10 cellular contexts compared by ENCODE assay signal in the genomic region with DNA sequence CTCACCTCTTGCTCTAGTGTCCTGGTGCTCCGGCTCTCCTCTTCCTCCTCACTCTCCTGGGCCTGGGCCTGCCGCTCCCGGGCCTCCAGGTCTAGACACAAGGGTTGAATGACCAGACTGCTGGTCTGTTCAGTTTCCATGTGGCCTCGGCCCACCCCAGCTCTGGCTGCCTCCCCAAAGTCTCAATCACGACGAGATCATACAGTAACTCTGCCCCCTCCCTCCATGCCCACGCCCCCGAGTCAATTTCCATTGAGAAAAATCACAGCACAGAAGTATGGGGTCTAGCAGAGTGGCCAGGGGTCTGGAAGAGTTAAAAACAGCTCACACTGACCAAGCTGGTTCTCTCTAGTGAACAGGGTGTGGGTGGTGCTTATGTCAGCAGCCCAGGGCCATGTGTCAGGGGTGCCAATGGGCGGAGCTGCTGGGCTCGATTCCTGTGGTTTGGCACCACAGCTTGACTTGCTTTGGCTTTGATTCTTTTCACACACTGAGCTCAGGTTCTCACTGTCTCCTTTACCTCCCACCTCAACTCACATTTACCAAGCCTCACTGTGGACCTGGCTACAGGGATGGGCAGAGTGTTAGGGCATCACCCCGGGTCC. TPM values are rescaled to one million over a fixed set of nuclear protein-coding genes. Genes with fewer than 3 reads are reported as not detected.
A peak's percentile ranks its signal among the peaks of the same experiment; 100 is the strongest.
DNase-seq lines count a peak whose midpoint lies in the region; ATAC-seq and FAIRE-seq lines count a peak whose summit lies in the region.
"Had no signal": no experiment of that assay in that cellular context is flagged by ENCODE, and none has a peak within 500 bp of the region (broad histone marks: within the 10 kb centered on the region; RNA-seq: fewer than 3 reads in every experiment).

No MANE protein-coding gene starts in this region.

- peaks cover 6% of the 10 kb centered on the region for H3K4me1 Mint-ChIP-seq in T-helper 17 cell

- H3K9me3 ChIP-seq in T-helper 17 cell (ENCODE audit: control insufficient read depth, low read length, poor library complexity, severe bottlenecking), result no peaks in the 10 kb centered on the region
- H3K9me3 ChIP-seq: A549 had no signal

- DNase-seq in NK-92 treated with Interleukin-12 subunit alpha and Interleukin-12 subunit beta, amount 100 ng/mL, for 24 hours (lab: John Stamatoyannopoulos, UW), result peak; percentile 55
- DNase-seq in NK-92 (lab: John Stamatoyannopoulos, UW; ENCODE audit: unreplicated experiment), result no peak
- no peak for DNase-seq in T-helper 17 cell
- DNase-seq in fibroblast of gingiva (ENCODE audit: low read depth), result peak; percentile 77
- DNase-seq in stimulated activated CD8-positive, alpha-beta memory T cell treated with anti-CD3 and anti-CD28 coated beads, Interleukin-15, amount 100 ng/mL, for 4 hours (ENCODE audit: low read depth in 2 of 2), result peak; percentile 28 to 40
- no peak for DNase-seq in HTR-8/SVneo (ENCODE audit: insufficient read length, low spot score)
- no peak for DNase-seq in cortex of kidney (lab: John Stamatoyannopoulos, UW)
- DNase-seq: dorsolateral prefrontal cortex had no signal

- no peak for FAIRE-seq in HTR-8/SVneo (lab: Jason Lieb, UNC)
- FAIRE-seq: A549 had no signal

- H3K27me3 Mint-ChIP-seq in T-helper 17 cell, result no peaks in the 10 kb centered on the region

- no peak overlapping the region for H3K4me3 Mint-ChIP-seq in T-helper 17 cell

- H3K36me3 Mint-ChIP-seq in T-helper 17 cell (ENCODE audit: low read depth), result peaks cover 9% of the 10 kb centered on the region

- no peak overlapping the region for H3K27ac Mint-ChIP-seq in T-helper 17 cell

- ATAC-seq in T-helper 17 cell (peak; percentile 59), GM18873 (IDR thresholded peaks at IDR 0.05; ENCODE audit: low FRiP score, unreplicated experiment) (no peak)
- ATAC-seq: A549 had no signal

RNA-seq across cellular contexts. Expression of gene C15orf62, which starts 6.9 kb away (rescaled TPM):
- 1 to 10 TPM in 1 of 2 donors, under 1 TPM in 1; 0.89 to 1.2 TPM for total RNA-seq in T-helper 17 cell

RNA-seq across cellular contexts. Expression of gene GCHFR, which starts 12.8 kb away (rescaled TPM):
- total RNA-seq in T-helper 17 cell, result 10 to 100 TPM; 16.4 to 20.5 TPM

RNA-seq across cellular contexts. Expression of gene RMDN3, which starts 21.6 kb away (rescaled TPM):
- 10 to 100 TPM; 31.4 to 33.1 TPM for total RNA-seq in T-helper 17 cell

RNA-seq across cellular contexts. Expression of gene ZFYVE19, which starts 30.2 kb away (rescaled TPM):
- total RNA-seq in T-helper 17 cell, result 10 to 100 TPM; 19.5 to 22.7 TPM

RNA-seq across cellular contexts. Expression of gene DNAJC17, which starts 30.6 kb away (rescaled TPM):
- total RNA-seq in T-helper 17 cell, result 10 to 100 TPM; 24.1 to 27.7 TPM

Comparison
In these comparisons a context has a peak if more than half of its experiments do, and no peak if none do; other contexts are left out.
1. DNase-seq: peak in NK-92 treated with Interleukin-12 subunit alpha and Interleukin-12 subunit beta, amount 100 ng/mL, for 24 hours (single experiment), fibroblast of gingiva (single experiment) and stimulated activated CD8-positive, alpha-beta memory T cell treated with anti-CD3 and anti-CD28 coated beads, Interleukin-15, amount 100 ng/mL, for 4 hours (2 of 2); none in NK-92 (single experiment), T-helper 17 cell (0 of 3), HTR-8/SVneo (single experiment) and cortex of kidney (single experiment).